ENCODE assay signal across 9 cellular contexts in the genomic region with DNA sequence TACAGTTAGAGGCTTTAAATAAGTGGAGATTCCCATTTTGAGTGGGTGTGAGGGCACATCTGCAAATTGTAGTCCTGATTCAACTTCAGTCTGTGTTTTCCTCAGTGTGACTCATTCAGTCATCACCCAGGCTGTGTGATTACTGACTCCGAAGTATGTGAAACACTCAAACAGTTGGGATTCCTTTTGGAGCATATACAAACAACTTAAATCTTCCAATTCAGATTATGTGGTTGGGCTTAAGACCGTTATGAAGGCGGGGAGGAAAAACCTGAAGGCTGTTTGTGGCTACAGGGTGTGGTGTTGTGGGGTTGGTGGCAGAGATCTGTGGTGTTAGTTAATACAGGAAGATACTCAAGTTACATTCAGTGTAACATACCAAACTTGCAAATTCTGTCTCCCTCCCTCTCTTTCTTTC.
DNase-seq lines count a peak whose midpoint lies in the region; ATAC-seq, FAIRE-seq and TF ChIP-seq lines count a peak whose summit lies in the region.
"Had no signal": no experiment of that assay in that cellular context is flagged by ENCODE, and none has a peak within 500 bp of the region (broad histone marks: within the 10 kb centered on the region; RNA-seq: fewer than 3 reads in every experiment).

No MANE protein-coding gene starts in this region.

- FAIRE-seq in astrocyte (lab: Jason Lieb, UNC) = peak; percentile 100
- FAIRE-seq: GM12878 had no signal

- H3K36me3 ChIP-seq in astrocyte (ENCODE audit: insufficient read depth, low read length) (no peaks in the 10 kb centered on the region), left lung (no peaks in the 10 kb centered on the region)

- H3K27me3 ChIP-seq in astrocyte (ENCODE audit: insufficient read depth, low read length) (no peaks in the 10 kb centered on the region), left lung (no peaks in the 10 kb centered on the region)

- peaks cover 18% of the 10 kb centered on the region for H3K4me1 Mint-ChIP-seq in Calu3 (ENCODE audit: low read depth, unreplicated experiment)
- peaks cover 10% of the 10 kb centered on the region for H3K4me1 Mint-ChIP-seq in astrocyte (ENCODE audit: low read depth, unreplicated experiment)
- no peaks in the 10 kb centered on the region for H3K4me1 Mint-ChIP-seq in stimulated activated memory B cell treated with anti-CD40 and anti-IgM and Interleukin-4, amounts not matched to agents 10 μg/mL and 1 μg/mL and 100 μg/mL, for 72 hours

- H3K9me3 Mint-ChIP-seq in Calu3 (ENCODE audit: low read depth, unreplicated experiment) (no peaks in the 10 kb centered on the region), astrocyte (ENCODE audit: unreplicated experiment) (no peaks in the 10 kb centered on the region)
- H3K9me3 Mint-ChIP-seq in stimulated activated memory B cell treated with anti-CD40 and anti-IgM and Interleukin-4, amounts not matched to agents 10 μg/mL and 1 μg/mL and 100 μg/mL, for 72 hours = no peaks in the 10 kb centered on the region

- no peaks in the 10 kb centered on the region for H3K9me3 ChIP-seq in astrocyte (ENCODE audit: insufficient read depth, low read depth, low read length)
- H3K9me3 ChIP-seq in left lung = no peaks in the 10 kb centered on the region

- H3K27ac Mint-ChIP-seq in Calu3 (ENCODE audit: unreplicated experiment) (no peak overlapping the region), astrocyte (ENCODE audit: unreplicated experiment) (peak overlapping the region; percentile 29)
- H3K27ac Mint-ChIP-seq in stimulated activated memory B cell treated with anti-CD40 and anti-IgM and Interleukin-4, amounts not matched to agents 10 μg/mL and 1 μg/mL and 100 μg/mL, for 72 hours = no peak overlapping the region

- no peaks in the 10 kb centered on the region for H3K79me2 ChIP-seq in astrocyte (ENCODE audit: insufficient read depth, low read length)

- no peaks in the 10 kb centered on the region for H4K20me1 ChIP-seq in astrocyte (ENCODE audit: insufficient read depth, low read length)

- H3K36me3 Mint-ChIP-seq in Calu3 (ENCODE audit: insufficient read depth, unreplicated experiment) (no peaks in the 10 kb centered on the region), astrocyte (ENCODE audit: low read depth, unreplicated experiment) (no peaks in the 10 kb centered on the region)
- no peaks in the 10 kb centered on the region for H3K36me3 Mint-ChIP-seq in stimulated activated memory B cell treated with anti-CD40 and anti-IgM and Interleukin-4, amounts not matched to agents 10 μg/mL and 1 μg/mL and 100 μg/mL, for 72 hours

- no TSS peak for BruUV-seq in Calu3 (replicated peaks; lab: Mats Ljungman, UMichigan)

- in situ Hi-C loops in KBM-7 (cut with MboI; ENCODE audit: low pct_unique_long_range_greater_than_20kb, low sequenced_read_pairs) = no loop called here

- TF ChIP-seq CTCF in Calu3 (IDR thresholded peaks at IDR 0.05; ENCODE audit: unreplicated experiment) = no peak
- no peak for TF ChIP-seq CTCF in astrocyte (IDR thresholded peaks at IDR 0.05; ENCODE audit: insufficient read depth, low read depth, low read length)
- TF ChIP-seq CTCF in left lung (IDR thresholded peaks at IDR 0.05) = no peak

- intact Hi-C loops in Calu3 (cut with micrococcal nuclease; ENCODE audit: unreplicated experiment) (loop anchor here (5.0 kb wide), 1 partner anchor 262 kb away; no protein-coding TSS in a partner anchor), left lung (cut with DNase I) (no loop called here)

- H3K27ac ChIP-seq in astrocyte (ENCODE audit: low read depth, low read length) (peak overlapping the region; percentile 65), left lung (no peak overlapping the region), substantia nigra (ENCODE audit: low read depth, low read length, poor library complexity, severe bottlenecking) (no peak overlapping the region)

- DNase-seq in Calu3 = peak; percentile 40
- DNase-seq in KBM-7 = peak; percentile 28
- DNase-seq in astrocyte (ENCODE audit: low read depth) = peak; percentile 100
- no peak for DNase-seq in left lung
- no peak for DNase-seq in substantia nigra (lab: John Stamatoyannopoulos, UW)
- no peak for DNase-seq in HuH-7.5 (ENCODE audit: low spot score)
- no peak for DNase-seq in NOMO-1 treated with DMSO at 0.1 percent for 48 hours (lab: John Stamatoyannopoulos, UW; ENCODE audit: unreplicated experiment)

- ATAC-seq in left lung = peak; percentile 65
- no peak for ATAC-seq in stimulated activated memory B cell treated with anti-CD40 and anti-IgM and Interleukin-4, amounts not matched to agents 10 μg/mL and 1 μg/mL and 100 μg/mL, for 72 hours
- ATAC-seq: GM12878 had no signal

- no peak overlapping the region for H2AFZ ChIP-seq in astrocyte (ENCODE audit: low read depth, low read length)

- peak overlapping the region; percentile 60 for H3K4me2 ChIP-seq in astrocyte (ENCODE audit: low read length)

- CTCF ChIA-PET in Calu3 (lab: Charles Lee) = interaction anchor here (0.6 to 0.9 kb wide), 2 partner anchors 36 to 81 kb away, joined by 3 to 4 read pairs; no protein-coding TSS in a partner anchor

- H3K27me3 Mint-ChIP-seq in Calu3 (ENCODE audit: unreplicated experiment) (peaks cover 12% of the 10 kb centered on the region), astrocyte (ENCODE audit: low read depth, unreplicated experiment) (no peaks in the 10 kb centered on the region)
- H3K27me3 Mint-ChIP-seq in stimulated activated memory B cell treated with anti-CD40 and anti-IgM and Interleukin-4, amounts not matched to agents 10 μg/mL and 1 μg/mL and 100 μg/mL, for 72 hours = no peaks in the 10 kb centered on the region

- H3K4me3 ChIP-seq in astrocyte (ENCODE audit: insufficient read depth, low read depth, low read length) (no peak overlapping the region), left lung (no peak overlapping the region)
- H3K4me3 ChIP-seq: GM12878 had no signal

- H3K4me3 Mint-ChIP-seq in Calu3 (ENCODE audit: low read depth, unreplicated experiment) (no peak overlapping the region), astrocyte (ENCODE audit: unreplicated experiment) (no peak overlapping the region)
- no peak overlapping the region for H3K4me3 Mint-ChIP-seq in stimulated activated memory B cell treated with anti-CD40 and anti-IgM and Interleukin-4, amounts not matched to agents 10 μg/mL and 1 μg/mL and 100 μg/mL, for 72 hours

- H3K4me1 ChIP-seq in astrocyte (ENCODE audit: insufficient read depth, low read length) (peaks cover 9% of the 10 kb centered on the region), left lung (no peaks in the 10 kb centered on the region)

- peak overlapping the region; percentile 13 for H3K9ac ChIP-seq in astrocyte (ENCODE audit: low read length)

Comparison
In these comparisons a context has a peak if more than half of its experiments do, and no peak if none do; other contexts are left out.
1. DNase-seq: peak in Calu3 (single experiment), KBM-7 (single experiment) and astrocyte (single experiment); none in left lung (0 of 2), substantia nigra (0 of 49), HuH-7.5 (single experiment) and NOMO-1 treated with DMSO at 0.1 percent for 48 hours (single experiment).